8 cellular contexts compared by ENCODE assay signal in genomic region chr13:31965361-31966066, GRCh38.
DNase-seq lines count a peak whose midpoint lies in the region; ATAC-seq, FAIRE-seq and TF ChIP-seq lines count a peak whose summit lies in the region.

No MANE protein-coding gene starts in this region.

- H4K20me1 ChIP-seq in KMS-11 (ENCODE audit: insufficient read depth), result no peaks in the 10 kb centered on the region

- ATAC-seq in GM21619 (IDR thresholded peaks at IDR 0.05; ENCODE audit: unreplicated experiment), result peak; percentile 96
- no peak for ATAC-seq in activated CD4-positive, alpha-beta T cell treated with anti-CD3 and anti-CD28 coated beads for 36 hours

- no peaks in the 10 kb centered on the region for H3K9me3 ChIP-seq in WERI-Rb-1 (ENCODE audit: severe bottlenecking)

- H3K4me1 ChIP-seq in KMS-11 (ENCODE audit: low read depth, poor library complexity, severe bottlenecking), result peaks cover 9% of the 10 kb centered on the region

- peaks cover 3% of the 10 kb centered on the region for H3K4me1 Mint-ChIP-seq in activated CD4-positive, alpha-beta T cell treated with anti-CD3 and anti-CD28 coated beads for 36 hours

- POLR2A ChIA-PET in activated CD4-positive, alpha-beta T cell treated with anti-CD3 and anti-CD28 coated beads for 36 hours (lab: Charles Lee), result no interaction called here

- no peak overlapping the region for H3K4me3 ChIP-seq in KMS-11 (IDR thresholded peaks at IDR 0.05; ENCODE audit: insufficient read depth, low read depth, low read length)
- no peak overlapping the region for H3K4me3 ChIP-seq in WERI-Rb-1 (ENCODE audit: low read depth, low read length)

- H3K9ac ChIP-seq in KMS-11, result no peak overlapping the region

- peaks cover 8% of the 10 kb centered on the region for H3K9me3 Mint-ChIP-seq in activated CD4-positive, alpha-beta T cell treated with anti-CD3 and anti-CD28 coated beads for 36 hours (ENCODE audit: low read depth)

- intact Hi-C loops in activated CD4-positive, alpha-beta T cell treated with anti-CD3 and anti-CD28 coated beads for 36 hours (cut with DNase I, micrococcal nuclease), result no loop called here

- CTCF ChIA-PET in activated CD4-positive, alpha-beta T cell treated with anti-CD3 and anti-CD28 coated beads for 36 hours (lab: Charles Lee), result interaction anchor here (1.7 kb wide), 1 partner anchor 56 kb away, joined by 4 read pairs; no protein-coding TSS in a partner anchor

- peaks cover 2% of the 10 kb centered on the region for H3K36me3 Mint-ChIP-seq in activated CD4-positive, alpha-beta T cell treated with anti-CD3 and anti-CD28 coated beads for 36 hours (ENCODE audit: low read depth)

- peak; percentile 51 for DNase-seq in GM10266 (ENCODE audit: extremely low spot score)
- no peak for DNase-seq in D341Med (ENCODE audit: low spot score)
- DNase-seq in activated CD4-positive, alpha-beta T cell treated with anti-CD3 and anti-CD28 coated beads for 36 hours, result no peak
- DNase-seq in WERI-Rb-1, result no peak
- DNase-seq in activated CD4-positive, CD25-positive, alpha-beta regulatory T cell (lab: John Stamatoyannopoulos, UW), result no peak

- no peaks in the 10 kb centered on the region for H3K79me2 ChIP-seq in KMS-11 (ENCODE audit: insufficient read depth, low read depth)

- no peak overlapping the region for H3K27ac Mint-ChIP-seq in activated CD4-positive, alpha-beta T cell treated with anti-CD3 and anti-CD28 coated beads for 36 hours

- TF ChIP-seq CTCF in GM10266 (IDR thresholded peaks at IDR 0.05; ENCODE audit: control insufficient read depth, insufficient read depth, low read depth, missing control alignments) (no peak), KMS-11 (conservative IDR thresholded peaks at IDR 0.05; ENCODE audit: low read depth, low read length) (no peak), WERI-Rb-1 (IDR thresholded peaks at IDR 0.05; ENCODE audit: low read depth, low read length) (no peak)

- H3K27ac ChIP-seq in KMS-11 (no peak overlapping the region), WERI-Rb-1 (no peak overlapping the region)

- peak; percentile 92 for FAIRE-seq in islet of Langerhans (lab: Jason Lieb, UNC)

- no peak overlapping the region for H2AFZ ChIP-seq in KMS-11 (ENCODE audit: low read depth)

- no peaks in the 10 kb centered on the region for H3K36me3 ChIP-seq in KMS-11 (ENCODE audit: insufficient read depth)
- peaks cover 2% of the 10 kb centered on the region for H3K36me3 ChIP-seq in WERI-Rb-1

- H3K27me3 Mint-ChIP-seq in activated CD4-positive, alpha-beta T cell treated with anti-CD3 and anti-CD28 coated beads for 36 hours, result peaks cover 7% of the 10 kb centered on the region

- 0 out of 2 replicates have a peak overlapping the region, but pooled peaks have one; percentile 23 for H3K4me2 ChIP-seq in KMS-11

- H3K4me3 Mint-ChIP-seq in activated CD4-positive, alpha-beta T cell treated with anti-CD3 and anti-CD28 coated beads for 36 hours, result no peak overlapping the region

- H3K27me3 ChIP-seq in KMS-11 (ENCODE audit: insufficient read depth, low read depth) (no peaks in the 10 kb centered on the region), WERI-Rb-1 (ENCODE audit: insufficient read depth, low read depth, severe bottlenecking) (no peaks in the 10 kb centered on the region)
